In genomic region chr14:51369814-51370213, GRCh38 we compare ENCODE assay signal across 9 cellular contexts.
DNase-seq lines count a peak whose midpoint lies in the region; ATAC-seq and TF ChIP-seq lines count a peak whose summit lies in the region.
"Had no signal": no experiment of that assay in that cellular context is flagged by ENCODE, and none has a peak within 500 bp of the region (broad histone marks: within the 10 kb centered on the region; RNA-seq: fewer than 3 reads in every experiment).

No MANE protein-coding gene starts in this region.

- no peaks in the 10 kb centered on the region for H3K4me1 Mint-ChIP-seq in activated T-helper 17 cell treated with anti-CD3 and anti-CD28 coated beads, Interleukin-2, amount 50 U/mL, for 72 hours

- no peaks in the 10 kb centered on the region for H3K9me3 Mint-ChIP-seq in activated T-helper 17 cell treated with anti-CD3 and anti-CD28 coated beads, Interleukin-2, amount 50 U/mL, for 72 hours

- TF ChIP-seq POLR2A in uterus (IDR thresholded peaks at IDR 0.05), result no peak

- intact Hi-C loops in left cardiac atrium (cut with DNase I) (no loop called here), upper lobe of right lung (cut with DNase I) (no loop called here), uterus (cut with DNase I; ENCODE audit: low total_unique reads) (no loop called here)

- H3K27me3 Mint-ChIP-seq in activated T-helper 17 cell treated with anti-CD3 and anti-CD28 coated beads, Interleukin-2, amount 50 U/mL, for 72 hours, result peaks cover 20% of the 10 kb centered on the region

- H3K4me1 ChIP-seq in cardiac muscle cell (ENCODE audit: low read depth) (no peaks in the 10 kb centered on the region), SJSA1 (replicated peaks) (peaks cover 43% of the 10 kb centered on the region), upper lobe of right lung (peaks cover 4% of the 10 kb centered on the region), uterus (no peaks in the 10 kb centered on the region)

- H3K27ac Mint-ChIP-seq in activated T-helper 17 cell treated with anti-CD3 and anti-CD28 coated beads, Interleukin-2, amount 50 U/mL, for 72 hours, result no peak overlapping the region

- no peaks in the 10 kb centered on the region for H3K36me3 ChIP-seq in cardiac muscle cell
- no peaks in the 10 kb centered on the region for H3K36me3 ChIP-seq in SJSA1
- H3K36me3 ChIP-seq in upper lobe of right lung, result no peaks in the 10 kb centered on the region
- H3K36me3 ChIP-seq in uterus, result no peaks in the 10 kb centered on the region

- no peaks in the 10 kb centered on the region for H3K36me3 Mint-ChIP-seq in activated T-helper 17 cell treated with anti-CD3 and anti-CD28 coated beads, Interleukin-2, amount 50 U/mL, for 72 hours (ENCODE audit: low read depth)

- DNase-seq in cardiac muscle cell (ENCODE audit: low read depth in 1 of 2, low spot score in 1 of 2) (no peak), left cardiac atrium (no peak), SJSA1 (ENCODE audit: low read depth in 1 of 2, low spot score in 2 of 2) (peak in 1 of 2 experiments; percentile 9), germinal center (ENCODE audit: low spot score) (peak; percentile 21), upper lobe of right lung (no peak), activated gamma-delta T cell treated with Interleukin-2 at 50 U/mL for 16 hours (no peak), uterus (no peak)
- DNase-seq: NCI-H226 had no signal

- TF ChIP-seq CTCF in cardiac muscle cell (IDR thresholded peaks at IDR 0.05; ENCODE audit: low read depth, low read length) (peak; percentile 17), upper lobe of right lung (IDR thresholded peaks at IDR 0.05) (peak; percentile 46), uterus (IDR thresholded peaks at IDR 0.05) (no peak)

- ATAC-seq in left cardiac atrium (no peak), upper lobe of right lung (no peak)
- ATAC-seq in activated T-helper 17 cell treated with anti-CD3 and anti-CD28 coated beads, Interleukin-2, amount 50 U/mL, for 72 hours (replicated peaks), result no peak

- H3K4me3 Mint-ChIP-seq in activated T-helper 17 cell treated with anti-CD3 and anti-CD28 coated beads, Interleukin-2, amount 50 U/mL, for 72 hours, result no peak overlapping the region

- H3K27ac ChIP-seq in cardiac muscle cell, result no peak overlapping the region
- H3K27ac ChIP-seq in SJSA1, result peak overlapping the region; percentile 84; the same call in 1 of the 2 replicates
- no peak overlapping the region for H3K27ac ChIP-seq in upper lobe of right lung
- H3K27ac ChIP-seq in uterus, result peak overlapping the region in 1 of 2 donors; percentile 52

- H3K27me3 ChIP-seq in cardiac muscle cell (no peaks in the 10 kb centered on the region), SJSA1 (replicated peaks) (no peaks in the 10 kb centered on the region), upper lobe of right lung (no peaks in the 10 kb centered on the region), uterus (no peaks in the 10 kb centered on the region)

- H3K9me3 ChIP-seq in cardiac muscle cell (ENCODE audit: low read depth) (no peaks in the 10 kb centered on the region), SJSA1 (replicated peaks) (no peaks in the 10 kb centered on the region), upper lobe of right lung (no peaks in the 10 kb centered on the region), uterus (no peaks in the 10 kb centered on the region)

- no peak overlapping the region for H3K4me3 ChIP-seq in cardiac muscle cell
- H3K4me3 ChIP-seq in SJSA1, result no peak overlapping the region
- H3K4me3 ChIP-seq in upper lobe of right lung, result no peak overlapping the region
- no peak overlapping the region for H3K4me3 ChIP-seq in uterus

Comparison
In these comparisons a context has a peak if more than half of its experiments do, and no peak if none do; other contexts are left out.
1. CTCF ChIP-seq: peak in cardiac muscle cell (single experiment) and upper lobe of right lung (single experiment); none in uterus (0 of 4).